19 cellular contexts compared by ENCODE assay signal in genomic region chr4:183635333-183635732, GRCh38. TPM values are rescaled to one million over a fixed set of nuclear protein-coding genes. Genes with fewer than 3 reads are reported as not detected.
A peak's percentile ranks its signal among the peaks of the same experiment; 100 is the strongest.
DNase-seq lines count a peak whose midpoint lies in the region; ATAC-seq and TF ChIP-seq lines count a peak whose summit lies in the region.
"Had no signal": no experiment of that assay in that cellular context is flagged by ENCODE, and none has a peak within 500 bp of the region (broad histone marks: within the 10 kb centered on the region; RNA-seq: fewer than 3 reads in every experiment).

No MANE protein-coding gene starts in this region.

- no peaks in the 10 kb centered on the region for H3K27me3 ChIP-seq in WERI-Rb-1 (ENCODE audit: insufficient read depth, low read depth, severe bottlenecking)
- H3K27me3 ChIP-seq in heart right ventricle: no peaks in the 10 kb centered on the region

- H3K4me1 ChIP-seq in heart right ventricle: peaks cover 0 to 25% (median 3%) of the 10 kb centered on the region in 9 donors

- H3K27ac Mint-ChIP-seq in nephron progenitor cell: peak overlapping the region; percentile 98
- H3K27ac Mint-ChIP-seq: CD4-positive, CD25-positive, alpha-beta regulatory T cell; immature natural killer cell; natural killer cell treated with Interleukin-12 subunit alpha and Interleukin-12 subunit beta and Interleukin-15 and Interleukin-18, amount 100 ng/mL, for 72 hours; stimulated activated naive CD8-positive, alpha-beta T cell treated with anti-CD3 and anti-CD28 coated beads, Interleukin-15, Interleukin-2, amounts not matched to agents 100 ng/mL and 50 ng/mL, for 24 hours had no signal

- TF ChIP-seq CTCF in WERI-Rb-1 (IDR thresholded peaks at IDR 0.05; ENCODE audit: low read depth, low read length) (no peak), heart right ventricle (IDR thresholded peaks at IDR 0.05) (no peak), nephron progenitor cell (IDR thresholded peaks at IDR 0.05) (no peak)

- peak; percentile 84 for DNase-seq in DMS 273 treated with DMSO at 0.1 percent for 48 hours (lab: John Stamatoyannopoulos, UW)
- DNase-seq in WERI-Rb-1: no peak
- no peak for DNase-seq in heart right ventricle
- DNase-seq in nephron progenitor cell: peak; percentile 13
- DNase-seq in HuH-7 (ENCODE audit: low spot score): no peak
- no peak for DNase-seq in HCEC 1CT
- DNase-seq in activated CD4-positive, CD25-positive, alpha-beta regulatory T cell (lab: John Stamatoyannopoulos, UW): no peak
- no peak for DNase-seq in T-helper 9 cell
- DNase-seq: activated CD4-positive, CD25-positive, alpha-beta regulatory T cell treated with anti-CD3 and anti-CD28 coated beads, Interleukin-2, amount 50 U/mL, for 72 hours; activated gamma-delta T cell treated with Interleukin-2 at 50 U/mL for 16 hours; CD4-positive, CD25-positive, alpha-beta regulatory T cell; immature natural killer cell; MM.1S; NCI-H2029; NCI-H526; SHP77 treated with DMSO at 0.1 percent for 48 hours; T-helper 1 cell had no signal

- WGBS in heart right ventricle, 2 donors: 41 to 56% methylated on average over 10 of the region's 10 CpGs

- no peaks in the 10 kb centered on the region for H3K9me3 ChIP-seq in WERI-Rb-1 (ENCODE audit: severe bottlenecking)
- H3K9me3 ChIP-seq in heart right ventricle: no peaks in the 10 kb centered on the region

- H3K4me3 ChIP-seq in WERI-Rb-1 (ENCODE audit: low read depth, low read length) (no peak overlapping the region), heart right ventricle (peak overlapping the region in 5 of 10 donors; percentile 3 to 35 (median 16))

- peaks cover 6% of the 10 kb centered on the region for H3K27me3 Mint-ChIP-seq in nephron progenitor cell (ENCODE audit: low read depth, poor library complexity)
- H3K27me3 Mint-ChIP-seq: CD4-positive, CD25-positive, alpha-beta regulatory T cell; natural killer cell treated with Interleukin-12 subunit alpha and Interleukin-12 subunit beta and Interleukin-15 and Interleukin-18, amount 100 ng/mL, for 72 hours; stimulated activated naive CD8-positive, alpha-beta T cell treated with anti-CD3 and anti-CD28 coated beads, Interleukin-15, Interleukin-2, amounts not matched to agents 100 ng/mL and 50 ng/mL, for 24 hours had no signal

- ATAC-seq in heart right ventricle: peak in 5 of 8 donors; percentile 45 to 66 (median 55)
- ATAC-seq: natural killer cell treated with Interleukin-12 subunit alpha and Interleukin-12 subunit beta and Interleukin-15 and Interleukin-18, amount 100 ng/mL, for 72 hours had no signal

- no peaks in the 10 kb centered on the region for H3K9me3 Mint-ChIP-seq in nephron progenitor cell
- H3K9me3 Mint-ChIP-seq: CD4-positive, CD25-positive, alpha-beta regulatory T cell; immature natural killer cell; natural killer cell treated with Interleukin-12 subunit alpha and Interleukin-12 subunit beta and Interleukin-15 and Interleukin-18, amount 100 ng/mL, for 72 hours; stimulated activated naive CD8-positive, alpha-beta T cell treated with anti-CD3 and anti-CD28 coated beads, Interleukin-15, Interleukin-2, amounts not matched to agents 100 ng/mL and 50 ng/mL, for 24 hours had no signal

- peak overlapping the region; percentile 15 for H3K4me3 Mint-ChIP-seq in nephron progenitor cell
- H3K4me3 Mint-ChIP-seq: CD4-positive, CD25-positive, alpha-beta regulatory T cell; immature natural killer cell; natural killer cell treated with Interleukin-12 subunit alpha and Interleukin-12 subunit beta and Interleukin-15 and Interleukin-18, amount 100 ng/mL, for 72 hours; stimulated activated naive CD8-positive, alpha-beta T cell treated with anti-CD3 and anti-CD28 coated beads, Interleukin-15, Interleukin-2, amounts not matched to agents 100 ng/mL and 50 ng/mL, for 24 hours had no signal

- H3K4me1 Mint-ChIP-seq in nephron progenitor cell: peaks cover 33% of the 10 kb centered on the region
- H3K4me1 Mint-ChIP-seq: immature natural killer cell had no signal

- intact Hi-C loops in heart right ventricle (cut with DNase I): no loop called here

- H3K36me3 ChIP-seq in WERI-Rb-1: no peaks in the 10 kb centered on the region
- H3K36me3 ChIP-seq in heart right ventricle: peaks cover 0 to 7% (median 0%) of the 10 kb centered on the region in 9 donors

- no peaks in the 10 kb centered on the region for H3K36me3 Mint-ChIP-seq in nephron progenitor cell (ENCODE audit: low read depth)
- H3K36me3 Mint-ChIP-seq: CD4-positive, CD25-positive, alpha-beta regulatory T cell; natural killer cell treated with Interleukin-12 subunit alpha and Interleukin-12 subunit beta and Interleukin-15 and Interleukin-18, amount 100 ng/mL, for 72 hours had no signal

- H3K27ac ChIP-seq in WERI-Rb-1 (peak overlapping the region; percentile 2; the same call in 1 of the 2 replicates), heart right ventricle (peak overlapping the region in 5 of 10 donors; percentile 8 to 48 (median 39))

RNA-seq across cellular contexts. Expression of gene RWDD4, which starts 23.7 kb away (rescaled TPM):
- total RNA-seq in heart right ventricle: 10 to 100 TPM; 13.7 to 17.8 (median 15.2) TPM
- polyA plus RNA-seq in heart right ventricle: 10 to 100 TPM in 1 of 2 donors, 1 to 10 TPM in 1; 6.9 to 12.9 TPM

RNA-seq across cellular contexts. Expression of gene TRAPPC11, which starts 23.8 kb away (rescaled TPM):
- 10 to 100 TPM; 15.3 to 24.1 (median 19.6) TPM for total RNA-seq in heart right ventricle
- polyA plus RNA-seq in heart right ventricle: 10 to 100 TPM in 1 of 2 donors, 1 to 10 TPM in 1; 8.0 to 17.3 TPM

Comparison
In these comparisons a context has a peak if more than half of its experiments do, and no peak if none do; other contexts are left out.
1. DNase-seq: peak in DMS 273 treated with DMSO at 0.1 percent for 48 hours (single experiment) and nephron progenitor cell (single experiment); none in WERI-Rb-1 (single experiment), heart right ventricle (0 of 2), HuH-7 (single experiment), HCEC 1CT (single experiment), activated CD4-positive, CD25-positive, alpha-beta regulatory T cell (0 of 4) and T-helper 9 cell (single experiment).